ENCODE assay signal across 8 cellular contexts in the genomic region with DNA sequence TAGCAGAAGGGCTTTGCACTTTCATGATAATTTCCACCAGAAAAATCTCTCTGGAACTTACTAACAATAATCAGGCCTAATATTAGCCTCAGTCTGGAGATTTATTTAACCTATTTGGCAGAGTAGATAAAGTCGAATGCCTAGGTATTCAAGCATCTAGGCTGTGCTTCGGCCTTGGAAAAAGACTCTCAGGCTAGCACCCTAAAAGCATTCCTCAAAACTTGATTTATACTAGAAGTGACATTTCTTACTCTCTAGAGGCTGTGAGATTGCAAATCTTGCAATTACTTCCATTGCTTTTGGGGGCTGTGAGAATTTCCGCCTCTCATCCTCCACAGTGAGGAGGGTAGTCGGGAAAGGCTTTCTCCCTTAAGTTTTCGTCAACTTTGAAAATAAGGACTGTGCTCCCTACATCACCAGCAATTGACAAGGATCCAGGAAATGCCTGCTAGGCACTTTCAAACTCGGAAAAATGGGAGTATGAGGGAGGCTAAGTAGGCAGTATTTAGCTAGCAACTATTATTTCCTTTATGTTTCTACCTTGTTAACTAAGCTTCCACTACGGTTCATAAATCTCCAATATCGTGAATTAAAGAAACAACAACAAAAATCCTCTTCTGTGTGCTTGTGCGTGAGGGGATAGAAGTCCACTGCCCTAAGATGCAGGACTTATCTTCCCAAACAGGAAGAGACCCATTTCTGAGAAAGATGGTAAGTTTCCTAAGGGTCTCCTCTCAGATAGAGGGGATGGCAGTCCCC. TPM values are rescaled to one million over a fixed set of nuclear protein-coding genes. Genes with fewer than 3 reads are reported as not detected.
A peak's percentile ranks its signal among the peaks of the same experiment; 100 is the strongest.
DNase-seq lines count a peak whose midpoint lies in the region; ATAC-seq, FAIRE-seq and TF ChIP-seq lines count a peak whose summit lies in the region.

No MANE protein-coding gene starts in this region.

- H3K36me3 ChIP-seq in PC-3 (ENCODE audit: low read depth, low read length): no peaks in the 10 kb centered on the region
- H3K36me3 ChIP-seq in pancreas: no peaks in the 10 kb centered on the region

- H3F3A ChIP-seq in PC-3 (ENCODE audit: low read length, unreplicated experiment): no peaks in the 10 kb centered on the region

- CTCF ChIA-PET in PC-3 (lab: Charles Lee): no interaction called here

- WGBS in pancreas, 2 donors: 21 to 23% methylated on average over 9 of the region's 9 CpGs

- peak overlapping the region; percentile 86 for H2AFZ ChIP-seq in PC-3 (ENCODE audit: low read length)

- no peaks in the 10 kb centered on the region for H3K27me3 ChIP-seq in PC-3 (ENCODE audit: low read length)
- H3K27me3 ChIP-seq in pancreas: no peaks in the 10 kb centered on the region

- H3K79me2 ChIP-seq in PC-3 (ENCODE audit: low read length): peaks cover 27% of the 10 kb centered on the region

- BruUV-seq in PC-3 (replicated peaks; lab: Mats Ljungman, UMichigan): TSS peak; percentile 84

- intact Hi-C loops in PC-3 (cut with micrococcal nuclease) (loop anchor here (2.0 to 10.0 kb wide), 7 partner anchors 65 to 977 kb away; no protein-coding TSS in a partner anchor), pancreas (cut with DNase I) (no loop called here)

- H3K27ac ChIP-seq in PC-3 (ENCODE audit: low read length): peak overlapping the region; percentile 43
- peak overlapping the region; percentile 95 for H3K27ac ChIP-seq in epithelial cell of prostate
- H3K27ac ChIP-seq in pancreas: peak overlapping the region; percentile 87 to 97 (median 95)

- H3K9me3 ChIP-seq in PC-3 (ENCODE audit: low read length) (no peaks in the 10 kb centered on the region), pancreas (no peaks in the 10 kb centered on the region)

- FAIRE-seq in pancreas (lab: Jason Lieb, UNC): no peak

- H4K20me1 ChIP-seq in PC-3 (ENCODE audit: low read length): no peaks in the 10 kb centered on the region

- peaks cover 17% of the 10 kb centered on the region for H3K4me1 ChIP-seq in PC-3 (ENCODE audit: insufficient read depth, low read length)
- H3K4me1 ChIP-seq in pancreas: peaks cover 2 to 10% (median 6%) of the 10 kb centered on the region in 3 donors

- peak overlapping the region; percentile 86 for H3K4me2 ChIP-seq in PC-3 (ENCODE audit: low read length)

- DNase-seq in DMS53 (lab: John Stamatoyannopoulos, UW) (peak; percentile 60), PC-3 (peak; percentile 6), epithelial cell of prostate (ENCODE audit: low read depth, low spot score) (no peak), pancreas (no peak), GDM1 (lab: John Stamatoyannopoulos, UW) (no peak), HUDEP-2 (lab: John Stamatoyannopoulos, UW; ENCODE audit: unreplicated experiment in 76 of 76) (no peak), NCI-H82 (lab: John Stamatoyannopoulos, UW) (no peak)

- ATAC-seq in PC-3 (no peak), pancreas (no peak), GM18868 (IDR thresholded peaks at IDR 0.05; ENCODE audit: unreplicated experiment) (no peak)

- H3K4me3 ChIP-seq in PC-3 (ENCODE audit: low read length) (peak overlapping the region; percentile 73), pancreas (peak overlapping the region; percentile 24 to 80 (median 57))

- peak overlapping the region; percentile 81 for H3K9ac ChIP-seq in PC-3 (ENCODE audit: low read length)

- TF ChIP-seq CTCF in PC-3 (conservative IDR thresholded peaks at IDR 0.05; ENCODE audit: low read depth, low read length) (no peak), pancreas (IDR thresholded peaks at IDR 0.05) (no peak)

- no peaks in the 10 kb centered on the region for H3K9me2 ChIP-seq in PC-3 (replicated peaks; ENCODE audit: low read length)

- POLR2A ChIA-PET in PC-3 (lab: Charles Lee; ENCODE audit: unreplicated experiment): interaction anchor here (0.6 kb wide), 3 partner anchors 97 to 210 kb away, joined by 3 to 4 read pairs (median 3); no protein-coding TSS in a partner anchor

RNA-seq across cellular contexts. Expression of gene LMO4, which starts 1.1 kb away (rescaled TPM):
- total RNA-seq in PC-3 (2014; rRNA removed) (35.7 and 41.5 TPM in 2 replicates), pancreas (10 to 100 TPM; 10.5 to 35.1 (median 19.3) TPM)
- 10 to 100 TPM; 20.1 to 22.8 TPM for polyA plus RNA-seq in pancreas

Comparison
In these comparisons a context has a peak if more than half of its experiments do, and no peak if none do; other contexts are left out.
1. DNase-seq: peak in DMS53 (single experiment) and PC-3 (single experiment); none in epithelial cell of prostate (single experiment), pancreas (0 of 6), GDM1 (single experiment), HUDEP-2 (0 of 76) and NCI-H82 (single experiment).
2. H3K27ac ChIP-seq: peak in every context shown above with its lines; median percentile 95 in epithelial cell of prostate; 95 in pancreas; 43 in PC-3.